Comparison of ENCODE assay signal across 22 cellular contexts in genomic region chr11:120996973-120997372, GRCh38. TPM values are rescaled to one million over a fixed set of nuclear protein-coding genes. Genes with fewer than 3 reads are reported as not detected.
DNase-seq lines count a peak whose midpoint lies in the region; ATAC-seq and TF ChIP-seq lines count a peak whose summit lies in the region.
"Had no signal": no experiment of that assay in that cellular context is flagged by ENCODE, and none has a peak within 500 bp of the region (broad histone marks: within the 10 kb centered on the region; RNA-seq: fewer than 3 reads in every experiment).

No MANE protein-coding gene starts in this region.

- H3K9me2 ChIP-seq in GM23338 (ENCODE audit: insufficient read depth), result no peaks in the 10 kb centered on the region

- peak; percentile 44 for ATAC-seq in GM23338
- no peak for ATAC-seq in HG03039 (IDR thresholded peaks at IDR 0.05; ENCODE audit: unreplicated experiment)

- no peaks in the 10 kb centered on the region for H3K27me3 ChIP-seq in GM23338 (ENCODE audit: insufficient read depth)
- H3K27me3 ChIP-seq: BE2C, BLaER1 had no signal

- no peak overlapping the region for H3K27ac ChIP-seq in GM23338 (ENCODE audit: low read depth)
- H3K27ac ChIP-seq: BLaER1 had no signal

- H3K9me3 Mint-ChIP-seq in GM23338, result no peaks in the 10 kb centered on the region
- H3K9me3 Mint-ChIP-seq in progenitor cell of endocrine pancreas (ENCODE audit: low read depth), result no peaks in the 10 kb centered on the region
- H3K9me3 Mint-ChIP-seq: CD14-positive monocyte; CD4-positive, alpha-beta memory T cell; CD4-positive, CD25-positive, alpha-beta regulatory T cell; CD8-positive, alpha-beta memory T cell had no signal

- H3K36me3 Mint-ChIP-seq in GM23338 (ENCODE audit: low read depth), result no peaks in the 10 kb centered on the region
- no peaks in the 10 kb centered on the region for H3K36me3 Mint-ChIP-seq in progenitor cell of endocrine pancreas (ENCODE audit: insufficient read depth)
- H3K36me3 Mint-ChIP-seq: CD14-positive monocyte; CD4-positive, alpha-beta memory T cell; CD4-positive, CD25-positive, alpha-beta regulatory T cell; CD8-positive, alpha-beta memory T cell had no signal

- no peaks in the 10 kb centered on the region for H4K20me1 ChIP-seq in GM23338 (replicated peaks; ENCODE audit: insufficient read depth)
- H4K20me1 ChIP-seq: BLaER1 had no signal

- H3K36me3 ChIP-seq in GM23338 (ENCODE audit: insufficient read depth), result no peaks in the 10 kb centered on the region
- H3K36me3 ChIP-seq: BE2C, BLaER1 had no signal

- H3K4me3 ChIP-seq in GM23338, result no peak overlapping the region
- H3K4me3 ChIP-seq: BLaER1 had no signal

- no peak overlapping the region for H3K27ac Mint-ChIP-seq in GM23338
- peak overlapping the region; percentile 21 for H3K27ac Mint-ChIP-seq in progenitor cell of endocrine pancreas
- H3K27ac Mint-ChIP-seq: CD14-positive monocyte; CD4-positive, alpha-beta memory T cell; CD4-positive, CD25-positive, alpha-beta regulatory T cell; CD8-positive, alpha-beta memory T cell had no signal

- TF ChIP-seq CTCF in GM23338 (conservative IDR thresholded peaks at IDR 0.05; ENCODE audit: low read depth in 2 of 2) (no peak), progenitor cell of endocrine pancreas (IDR thresholded peaks at IDR 0.05; ENCODE audit: unreplicated experiment) (no peak)

- H3K4me1 ChIP-seq in GM23338 (ENCODE audit: insufficient read depth), result peaks cover 17% of the 10 kb centered on the region
- H3K4me1 ChIP-seq: BE2C had no signal

- H3K4me3 Mint-ChIP-seq in GM23338 (no peak overlapping the region), progenitor cell of endocrine pancreas (ENCODE audit: low read depth) (no peak overlapping the region)
- H3K4me3 Mint-ChIP-seq: CD14-positive monocyte; CD4-positive, alpha-beta memory T cell; CD4-positive, CD25-positive, alpha-beta regulatory T cell; CD8-positive, alpha-beta memory T cell had no signal

- H3K4me1 Mint-ChIP-seq in GM23338 (peaks cover 7% of the 10 kb centered on the region), progenitor cell of endocrine pancreas (ENCODE audit: low read depth) (peaks cover 12% of the 10 kb centered on the region)
- H3K4me1 Mint-ChIP-seq: CD14-positive monocyte; CD4-positive, alpha-beta memory T cell; CD4-positive, CD25-positive, alpha-beta regulatory T cell; CD8-positive, alpha-beta memory T cell had no signal

- H3K27me3 Mint-ChIP-seq in GM23338 (ENCODE audit: insufficient read depth, low read depth, poor library complexity), result no peaks in the 10 kb centered on the region
- no peaks in the 10 kb centered on the region for H3K27me3 Mint-ChIP-seq in progenitor cell of endocrine pancreas

- H3K79me2 ChIP-seq in GM23338 (replicated peaks; ENCODE audit: insufficient read depth), result no peaks in the 10 kb centered on the region

- H3K4me2 ChIP-seq in GM23338, result no peak overlapping the region
- H3K4me2 ChIP-seq: BLaER1 had no signal

- H3F3A ChIP-seq in GM23338 (replicated peaks; ENCODE audit: low read depth), result no peaks in the 10 kb centered on the region

- no peak overlapping the region for H2AFZ ChIP-seq in GM23338

- DNase-seq in ELF-1 (ENCODE audit: low read depth, low spot score) (peak; percentile 53), GM23338 (ENCODE audit: low spot score) (no peak), progenitor cell of endocrine pancreas (ENCODE audit: low spot score, unreplicated experiment) (no peak), ureter (ENCODE audit: low spot score) (no peak)
- DNase-seq: 8988T; ACHN; BE2C; C1 segment of cervical spinal cord; CD4-positive, alpha-beta memory T cell; CD4-positive, CD25-positive, alpha-beta regulatory T cell; CD8-positive, alpha-beta memory T cell; COR-L47; DMS 273 treated with DMSO at 0.1 percent for 48 hours; DMS153; DMS53; DMS79; DND-41; EL; GF-D8 had no signal

TF ChIP-seq in GM23338, 12 proteins besides CTCF, POLR2A, EP300 and RAD21:
- TF ChIP-seq REST (IDR thresholded peaks at IDR 0.05; ENCODE audit: unreplicated experiment), result no peak
- no peak for TF ChIP-seq NANOG (IDR thresholded peaks at IDR 0.05; ENCODE audit: borderline replicate concordance)
- no peak for TF ChIP-seq ETS1 (IDR thresholded peaks at IDR 0.05)
- TF ChIP-seq POLR2AphosphoS5 (IDR thresholded peaks at IDR 0.05; ENCODE audit: low read depth), result no peak
- TF ChIP-seq STAT1 (IDR thresholded peaks at IDR 0.05; ENCODE audit: unreplicated experiment), result no peak
TF ChIP-seq in GM23338: peak in this region for 0.

RNA-seq across cellular contexts. Expression of gene TBCEL, which starts 26.9 kb away (rescaled TPM):
- 15.6 and 16.2 TPM in 2 replicates for total RNA-seq in GM23338 (2014; rRNA removed; shearing (Covaris generic))
- 4.3 and 5.4 TPM in 2 replicates for polyA plus RNA-seq in GM23338 (2016; fragmentation: Nextera tagmentation; extraction: Ambion mirVana)
- total RNA-seq in progenitor cell of endocrine pancreas (28.6 and 28.9 TPM in 2 replicates), ureter (31.0 TPM)
